In the genomic region with DNA sequence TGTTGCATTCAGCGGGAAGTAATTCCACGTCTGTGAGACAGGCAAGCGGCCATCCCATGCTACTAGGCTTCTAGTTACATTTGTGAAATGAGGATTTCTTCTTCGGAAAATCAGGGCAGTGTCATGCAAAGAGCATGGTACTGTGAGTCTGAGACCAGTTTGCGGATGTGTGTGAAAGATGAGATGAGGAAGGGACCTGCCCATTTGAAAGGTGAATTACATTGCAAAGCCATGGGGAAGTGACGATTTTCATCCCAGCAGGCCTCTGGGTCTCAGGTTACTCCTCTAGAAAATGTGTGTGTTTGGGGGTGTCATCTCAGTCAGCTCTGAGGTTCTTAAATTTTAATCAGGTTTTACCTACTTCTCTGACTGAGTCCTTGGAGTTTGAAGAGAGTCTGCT, we compare ENCODE assay signal across 1 cellular context.
TF ChIP-seq lines count a peak whose summit lies in the region.

No MANE protein-coding gene starts in this region.

TF ChIP-seq in GM23338, 12 proteins besides CTCF, POLR2A, EP300 and RAD21:
- TF ChIP-seq CREB1 (CRISPR knock-in tag; IDR thresholded peaks at IDR 0.05; ENCODE audit: low read depth): 0 out of 2 replicates have a peak, but pooled peaks have one; percentile 55
- TF ChIP-seq, protein P1, sequence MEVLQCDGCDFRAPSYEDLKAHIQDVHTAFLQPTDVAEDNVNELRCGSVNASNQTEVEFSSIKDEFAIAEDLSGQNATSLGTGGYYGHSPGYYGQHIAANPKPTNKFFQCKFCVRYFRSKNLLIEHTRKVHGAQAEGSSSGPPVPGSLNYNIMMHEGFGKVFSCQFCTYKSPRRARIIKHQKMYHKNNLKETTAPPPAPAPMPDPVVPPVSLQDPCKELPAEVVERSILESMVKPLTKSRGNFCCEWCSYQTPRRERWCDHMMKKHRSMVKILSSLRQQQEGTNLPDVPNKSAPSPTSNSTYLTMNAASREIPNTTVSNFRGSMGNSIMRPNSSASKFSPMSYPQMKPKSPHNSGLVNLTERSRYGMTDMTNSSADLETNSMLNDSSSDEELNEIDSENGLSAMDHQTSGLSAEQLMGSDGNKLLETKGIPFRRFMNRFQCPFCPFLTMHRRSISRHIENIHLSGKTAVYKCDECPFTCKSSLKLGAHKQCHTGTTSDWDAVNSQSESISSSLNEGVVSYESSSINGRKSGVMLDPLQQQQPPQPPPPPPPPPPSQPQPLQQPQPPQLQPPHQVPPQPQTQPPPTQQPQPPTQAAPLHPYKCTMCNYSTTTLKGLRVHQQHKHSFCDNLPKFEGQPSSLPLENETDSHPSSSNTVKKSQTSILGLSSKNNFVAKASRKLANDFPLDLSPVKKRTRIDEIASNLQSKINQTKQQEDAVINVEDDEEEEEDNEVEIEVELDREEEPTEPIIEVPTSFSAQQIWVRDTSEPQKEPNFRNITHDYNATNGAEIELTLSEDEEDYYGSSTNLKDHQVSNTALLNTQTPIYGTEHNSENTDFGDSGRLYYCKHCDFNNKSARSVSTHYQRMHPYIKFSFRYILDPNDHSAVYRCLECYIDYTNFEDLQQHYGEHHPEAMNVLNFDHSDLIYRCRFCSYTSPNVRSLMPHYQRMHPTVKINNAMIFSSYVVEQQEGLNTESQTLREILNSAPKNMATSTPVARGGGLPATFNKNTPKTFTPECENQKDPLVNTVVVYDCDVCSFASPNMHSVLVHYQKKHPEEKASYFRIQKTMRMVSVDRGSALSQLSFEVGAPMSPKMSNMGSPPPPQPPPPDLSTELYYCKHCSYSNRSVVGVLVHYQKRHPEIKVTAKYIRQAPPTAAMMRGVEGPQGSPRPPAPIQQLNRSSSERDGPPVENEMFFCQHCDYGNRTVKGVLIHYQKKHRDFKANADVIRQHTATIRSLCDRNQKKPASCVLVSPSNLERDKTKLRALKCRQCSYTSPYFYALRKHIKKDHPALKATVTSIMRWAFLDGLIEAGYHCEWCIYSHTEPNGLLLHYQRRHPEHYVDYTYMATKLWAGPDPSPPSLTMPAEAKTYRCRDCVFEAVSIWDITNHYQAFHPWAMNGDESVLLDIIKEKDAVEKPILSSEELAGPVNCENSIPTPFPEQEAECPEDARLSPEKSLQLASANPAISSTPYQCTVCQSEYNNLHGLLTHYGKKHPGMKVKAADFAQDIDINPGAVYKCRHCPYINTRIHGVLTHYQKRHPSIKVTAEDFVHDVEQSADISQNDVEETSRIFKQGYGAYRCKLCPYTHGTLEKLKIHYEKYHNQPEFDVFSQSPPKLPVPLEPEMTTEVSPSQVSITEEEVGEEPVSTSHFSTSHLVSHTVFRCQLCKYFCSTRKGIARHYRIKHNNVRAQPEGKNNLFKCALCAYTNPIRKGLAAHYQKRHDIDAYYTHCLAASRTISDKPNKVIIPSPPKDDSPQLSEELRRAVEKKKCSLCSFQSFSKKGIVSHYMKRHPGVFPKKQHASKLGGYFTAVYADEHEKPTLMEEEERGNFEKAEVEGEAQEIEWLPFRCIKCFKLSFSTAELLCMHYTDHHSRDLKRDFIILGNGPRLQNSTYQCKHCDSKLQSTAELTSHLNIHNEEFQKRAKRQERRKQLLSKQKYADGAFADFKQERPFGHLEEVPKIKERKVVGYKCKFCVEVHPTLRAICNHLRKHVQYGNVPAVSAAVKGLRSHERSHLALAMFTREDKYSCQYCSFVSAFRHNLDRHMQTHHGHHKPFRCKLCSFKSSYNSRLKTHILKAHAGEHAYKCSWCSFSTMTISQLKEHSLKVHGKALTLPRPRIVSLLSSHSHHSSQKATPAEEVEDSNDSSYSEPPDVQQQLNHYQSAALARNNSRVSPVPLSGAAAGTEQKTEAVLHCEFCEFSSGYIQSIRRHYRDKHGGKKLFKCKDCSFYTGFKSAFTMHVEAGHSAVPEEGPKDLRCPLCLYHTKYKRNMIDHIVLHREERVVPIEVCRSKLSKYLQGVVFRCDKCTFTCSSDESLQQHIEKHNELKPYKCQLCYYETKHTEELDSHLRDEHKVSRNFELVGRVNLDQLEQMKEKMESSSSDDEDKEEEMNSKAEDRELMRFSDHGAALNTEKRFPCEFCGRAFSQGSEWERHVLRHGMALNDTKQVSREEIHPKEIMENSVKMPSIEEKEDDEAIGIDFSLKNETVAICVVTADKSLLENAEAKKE (CRISPR knock-in tag; IDR thresholded peaks at IDR 0.05): no peak
